Comparison of ENCODE assay signal across 30 cellular contexts in the genomic region with DNA sequence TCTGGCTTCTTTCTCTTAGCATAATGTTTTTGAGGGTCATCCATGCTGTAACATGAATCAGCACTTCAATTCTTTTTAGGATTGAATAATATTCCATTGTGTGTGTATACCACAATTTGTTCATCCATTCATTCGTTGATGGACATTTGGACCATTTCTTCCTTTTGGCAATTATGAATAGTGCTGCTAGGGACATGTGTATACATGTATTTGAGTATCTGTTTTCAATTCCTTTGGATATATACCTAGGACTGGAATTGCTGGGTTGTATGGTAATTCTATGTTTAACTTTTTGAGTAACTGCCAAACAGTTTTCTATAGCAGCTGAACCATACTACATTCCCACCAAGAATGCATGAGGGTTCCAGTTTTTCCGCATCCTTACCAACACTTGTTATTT. TPM values are rescaled to one million over a fixed set of nuclear protein-coding genes. Genes with fewer than 3 reads are reported as not detected.
A peak's percentile ranks its signal among the peaks of the same experiment; 100 is the strongest.
DNase-seq lines count a peak whose midpoint lies in the region; ATAC-seq, FAIRE-seq and TF ChIP-seq lines count a peak whose summit lies in the region.
"Had no signal": no experiment of that assay in that cellular context is flagged by ENCODE, and none has a peak within 500 bp of the region (broad histone marks: within the 10 kb centered on the region; RNA-seq: fewer than 3 reads in every experiment).

No MANE protein-coding gene starts in this region.

- H3K4me3 ChIP-seq in bronchial epithelial cell (ENCODE audit: low read depth, low read length): no peak overlapping the region
- H3K4me3 ChIP-seq: BLaER1 treated with 17β-estradiol and CSF1 and Interleukin-3, amounts not matched to agents 10 nM and 100 nM; coronary artery; esophagus muscularis mucosa; HAP-1; hepatocyte; ovary; upper lobe of right lung had no signal

- no peak for DNase-seq in activated naive CD4-positive, alpha-beta T cell treated with anti-CD3 and anti-CD28 coated beads for 36 hours
- DNase-seq in activated naive CD4-positive, alpha-beta T cell treated with anti-CD3 and anti-CD28 coated beads, Interleukin-2, amount 50 U/mL, for 16 hours: no peak
- DNase-seq in activated CD8-positive, alpha-beta T cell treated with anti-CD3 and anti-CD28 coated beads for 36 hours: no peak
- DNase-seq in bronchial epithelial cell (ENCODE audit: low read depth): peak; percentile 93
- no peak for DNase-seq in stimulated activated effector memory CD8-positive, alpha-beta T cell treated with anti-CD3 and anti-CD28 coated beads, Interleukin-12 subunit alpha, Interleukin-12 subunit beta, amount 100 ng/mL, for 72 hours (ENCODE audit: low spot score in 2 of 2)
- DNase-seq in H4 (ENCODE audit: low spot score): no peak
- no peak for DNase-seq in islet precursor cell
- DNase-seq: activated CD4-positive, CD25-positive, alpha-beta regulatory T cell treated with anti-CD3 and anti-CD28 coated beads, Interleukin-2, amount 50 U/mL, for 72 hours; anterior cingulate cortex; Caco-2; effector memory CD4-positive, alpha-beta T cell; GF-D8; left colon; NCI-H2029; NCI-H526; ovary; retina; stimulated activated CD4-positive, alpha-beta T cell treated with anti-CD3 and anti-CD28 coated beads, Interleukin-2, amount 100 ng/mL, for 24 hours; upper lobe of right lung had no signal

- peak overlapping the region; percentile 3 for H3K27ac Mint-ChIP-seq in activated naive CD4-positive, alpha-beta T cell treated with anti-CD3 and anti-CD28 coated beads for 36 hours
- peak overlapping the region; percentile 67 for H3K27ac Mint-ChIP-seq in activated CD8-positive, alpha-beta T cell treated with anti-CD3 and anti-CD28 coated beads for 36 hours
- H3K27ac Mint-ChIP-seq in stimulated activated effector memory CD8-positive, alpha-beta T cell treated with anti-CD3 and anti-CD28 coated beads, Interleukin-12 subunit alpha, Interleukin-12 subunit beta, amount 100 ng/mL, for 72 hours: peak overlapping the region; percentile 11

- H3K36me3 ChIP-seq in bronchial epithelial cell (ENCODE audit: control insufficient read depth, insufficient read depth, low read length): no peaks in the 10 kb centered on the region
- H3K36me3 ChIP-seq: esophagus muscularis mucosa, ovary, upper lobe of right lung had no signal

- CTCF ChIA-PET in activated naive CD4-positive, alpha-beta T cell treated with anti-CD3 and anti-CD28 coated beads for 36 hours (lab: Charles Lee): interaction anchor here (1.2 to 2.9 kb wide), 4 partner anchors 26 to 55 kb away, joined by 3 to 10 read pairs (median 5); no protein-coding TSS in a partner anchor
- CTCF ChIA-PET in activated CD8-positive, alpha-beta T cell treated with anti-CD3 and anti-CD28 coated beads for 36 hours (lab: Charles Lee): interaction anchor here (0.9 to 3.1 kb wide), 7 partner anchors 16 to 68 kb away, joined by 3 to 17 read pairs (median 4); no protein-coding TSS in a partner anchor

- ATAC-seq in activated CD8-positive, alpha-beta T cell treated with anti-CD3 and anti-CD28 coated beads for 36 hours: no peak
- ATAC-seq in stimulated activated effector memory CD8-positive, alpha-beta T cell treated with anti-CD3 and anti-CD28 coated beads, Interleukin-12 subunit alpha, Interleukin-12 subunit beta, amount 100 ng/mL, for 72 hours: no peak
- ATAC-seq: left colon, upper lobe of right lung had no signal

- H3K9me3 Mint-ChIP-seq in activated naive CD4-positive, alpha-beta T cell treated with anti-CD3 and anti-CD28 coated beads for 36 hours: no peaks in the 10 kb centered on the region
- no peaks in the 10 kb centered on the region for H3K9me3 Mint-ChIP-seq in activated CD8-positive, alpha-beta T cell treated with anti-CD3 and anti-CD28 coated beads for 36 hours
- H3K9me3 Mint-ChIP-seq in stimulated activated effector memory CD8-positive, alpha-beta T cell treated with anti-CD3 and anti-CD28 coated beads, Interleukin-12 subunit alpha, Interleukin-12 subunit beta, amount 100 ng/mL, for 72 hours: no peaks in the 10 kb centered on the region

- TF ChIP-seq CTCF in activated CD8-positive, alpha-beta T cell treated with anti-CD3 and anti-CD28 coated beads for 36 hours (IDR thresholded peaks at IDR 0.05): no peak
- TF ChIP-seq CTCF in bronchial epithelial cell (IDR thresholded peaks at IDR 0.05; ENCODE audit: insufficient read depth, low read length, severe bottlenecking): no peak

- POLR2A ChIA-PET in activated CD8-positive, alpha-beta T cell treated with anti-CD3 and anti-CD28 coated beads for 36 hours (lab: Charles Lee): interaction anchor here (1.5 kb wide), 1 partner anchor 13 kb away, joined by 5 read pairs; no protein-coding TSS in a partner anchor

- intact Hi-C loops in activated naive CD4-positive, alpha-beta T cell treated with anti-CD3 and anti-CD28 coated beads for 36 hours (cut with micrococcal nuclease): no loop called here
- intact Hi-C loops in activated CD8-positive, alpha-beta T cell treated with anti-CD3 and anti-CD28 coated beads for 36 hours (cut with micrococcal nuclease): no loop called here

- no peaks in the 10 kb centered on the region for H3K27me3 ChIP-seq in bronchial epithelial cell (ENCODE audit: control insufficient read depth, insufficient read depth, low read length)
- H3K27me3 ChIP-seq: BLaER1 treated with 17β-estradiol and CSF1 and Interleukin-3, amounts not matched to agents 10 nM and 100 nM; esophagus muscularis mucosa; hepatocyte; ovary; upper lobe of right lung had no signal

- no peak overlapping the region for H3K4me3 Mint-ChIP-seq in activated naive CD4-positive, alpha-beta T cell treated with anti-CD3 and anti-CD28 coated beads for 36 hours
- no peak overlapping the region for H3K4me3 Mint-ChIP-seq in activated CD8-positive, alpha-beta T cell treated with anti-CD3 and anti-CD28 coated beads for 36 hours
- H3K4me3 Mint-ChIP-seq in stimulated activated effector memory CD8-positive, alpha-beta T cell treated with anti-CD3 and anti-CD28 coated beads, Interleukin-12 subunit alpha, Interleukin-12 subunit beta, amount 100 ng/mL, for 72 hours: no peak overlapping the region

- FAIRE-seq in bronchial epithelial cell (lab: Jason Lieb, UNC): no peak
- FAIRE-seq: frontal cortex, RCC 7860 had no signal

- peaks cover 6% of the 10 kb centered on the region for H3K36me3 Mint-ChIP-seq in activated naive CD4-positive, alpha-beta T cell treated with anti-CD3 and anti-CD28 coated beads for 36 hours (ENCODE audit: low read depth)
- H3K36me3 Mint-ChIP-seq in activated CD8-positive, alpha-beta T cell treated with anti-CD3 and anti-CD28 coated beads for 36 hours (ENCODE audit: low read depth): peaks cover 10% of the 10 kb centered on the region
- H3K36me3 Mint-ChIP-seq in stimulated activated effector memory CD8-positive, alpha-beta T cell treated with anti-CD3 and anti-CD28 coated beads, Interleukin-12 subunit alpha, Interleukin-12 subunit beta, amount 100 ng/mL, for 72 hours: peaks cover 30% of the 10 kb centered on the region

- no peaks in the 10 kb centered on the region for H3K27me3 Mint-ChIP-seq in activated naive CD4-positive, alpha-beta T cell treated with anti-CD3 and anti-CD28 coated beads for 36 hours (ENCODE audit: low read depth)
- no peaks in the 10 kb centered on the region for H3K27me3 Mint-ChIP-seq in activated CD8-positive, alpha-beta T cell treated with anti-CD3 and anti-CD28 coated beads for 36 hours

- peaks cover 69% of the 10 kb centered on the region for H3K4me1 Mint-ChIP-seq in activated naive CD4-positive, alpha-beta T cell treated with anti-CD3 and anti-CD28 coated beads for 36 hours (ENCODE audit: low read depth)
- peaks cover 74% of the 10 kb centered on the region for H3K4me1 Mint-ChIP-seq in activated CD8-positive, alpha-beta T cell treated with anti-CD3 and anti-CD28 coated beads for 36 hours (ENCODE audit: low read depth)
- H3K4me1 Mint-ChIP-seq in stimulated activated effector memory CD8-positive, alpha-beta T cell treated with anti-CD3 and anti-CD28 coated beads, Interleukin-12 subunit alpha, Interleukin-12 subunit beta, amount 100 ng/mL, for 72 hours: peaks cover 41% of the 10 kb centered on the region

RNA-seq across cellular contexts. Expression of a gene that starts 39.2 kb away (rescaled TPM):
- 10 to 100 TPM; 32.1 to 34.5 TPM for total RNA-seq in activated naive CD4-positive, alpha-beta T cell treated with anti-CD3 and anti-CD28 coated beads for 36 hours
- total RNA-seq in activated CD8-positive, alpha-beta T cell treated with anti-CD3 and anti-CD28 coated beads for 36 hours: 10 to 100 TPM; 25.4 to 28.2 TPM
- 8.7 and 12.7 TPM in 2 replicates for total RNA-seq in bronchial epithelial cell
- total RNA-seq in H4 (2014; rRNA removed; shearing (Covaris generic)): 24.6 and 30.1 TPM in 2 replicates

RNA-seq across cellular contexts. Expression of a gene that starts 43.2 kb away (rescaled TPM):
- under 1 TPM in 1 of 2 experiments, not detected in 1; 0.14 TPM for total RNA-seq in activated naive CD4-positive, alpha-beta T cell treated with anti-CD3 and anti-CD28 coated beads for 36 hours
- under 1 TPM in 1 of 2 experiments, not detected in 1; 0.23 TPM for total RNA-seq in activated CD8-positive, alpha-beta T cell treated with anti-CD3 and anti-CD28 coated beads for 36 hours
- not detected in 2 replicates for total RNA-seq in bronchial epithelial cell
- total RNA-seq in H4 (2014; rRNA removed; shearing (Covaris generic)): not detected in 2 replicates
- total RNA-seq: Caco-2, esophagus muscularis mucosa, frontal cortex, hepatocyte, HT-29, left colon, M059J, ovary, subcutaneous adipose tissue, upper lobe of right lung had no signal

RNA-seq across cellular contexts. Expression of a gene that starts 58.4 kb away (rescaled TPM):
- total RNA-seq in activated naive CD4-positive, alpha-beta T cell treated with anti-CD3 and anti-CD28 coated beads for 36 hours: not detected
- not detected for total RNA-seq in activated CD8-positive, alpha-beta T cell treated with anti-CD3 and anti-CD28 coated beads for 36 hours
- total RNA-seq in bronchial epithelial cell: not detected in 2 replicates
- not detected in 2 replicates for total RNA-seq in H4 (2014; rRNA removed; shearing (Covaris generic))
- total RNA-seq: cardiac septum, frontal cortex, hepatocyte, left colon, ovary had no signal

Comparison
In these comparisons a context has a peak if more than half of its experiments do, and no peak if none do; other contexts are left out.
1. H3K27ac Mint-ChIP-seq: peak in every context shown above with its lines; median percentile 67 in activated CD8-positive, alpha-beta T cell treated with anti-CD3 and anti-CD28 coated beads for 36 hours; 11 in stimulated activated effector memory CD8-positive, alpha-beta T cell treated with anti-CD3 and anti-CD28 coated beads, Interleukin-12 subunit alpha, Interleukin-12 subunit beta, amount 100 ng/mL, for 72 hours; 3 in activated naive CD4-positive, alpha-beta T cell treated with anti-CD3 and anti-CD28 coated beads for 36 hours.